17 cellular contexts compared by ENCODE assay signal in the genomic region with DNA sequence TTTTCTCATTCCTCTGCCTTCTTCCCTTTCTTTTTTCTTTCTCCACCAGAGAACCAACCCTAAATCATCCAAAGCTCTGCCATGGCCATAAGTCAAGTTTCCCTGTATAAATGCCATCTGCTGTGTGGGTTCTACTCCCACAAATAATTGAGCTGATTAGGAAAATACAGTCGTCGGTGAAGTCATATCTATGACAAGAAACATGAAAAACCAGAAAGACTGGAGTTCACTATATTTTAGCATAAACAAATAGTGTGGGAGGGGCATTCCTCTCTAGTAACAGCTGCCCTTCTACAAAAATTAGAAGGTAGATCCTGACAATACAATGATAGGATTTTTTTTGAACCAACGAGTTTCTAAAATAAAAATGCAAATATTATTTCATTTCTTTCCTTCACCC. TPM values are rescaled to one million over a fixed set of nuclear protein-coding genes. Genes with fewer than 3 reads are reported as not detected.
"Had no signal": no experiment of that assay in that cellular context is flagged by ENCODE, and none has a peak within 500 bp of the region (broad histone marks: within the 10 kb centered on the region; RNA-seq: fewer than 3 reads in every experiment).

No MANE protein-coding gene starts in this region.

- H3K36me3 Mint-ChIP-seq: natural killer cell had no signal

- H3K4me3 ChIP-seq: colonic mucosa, heart left ventricle, ovary had no signal

- H3K36me3 ChIP-seq: colonic mucosa, heart left ventricle, ovary had no signal

- H3K27ac ChIP-seq: colonic mucosa, heart left ventricle, ovary had no signal

- H3K27ac Mint-ChIP-seq: natural killer cell, progenitor cell of endocrine pancreas had no signal

- H3K4me1 Mint-ChIP-seq: natural killer cell, neural crest cell had no signal

- ATAC-seq: heart left ventricle, natural killer cell, right cardiac atrium had no signal

- H3K27me3 ChIP-seq: colonic mucosa, heart left ventricle, ovary had no signal

- H3K9me3 ChIP-seq: colonic mucosa, heart left ventricle, ovary had no signal

- H3K9me3 Mint-ChIP-seq: neural crest cell had no signal

- H3K4me1 ChIP-seq: colonic mucosa, heart left ventricle had no signal

- H3K4me3 Mint-ChIP-seq: natural killer cell, neural crest cell had no signal

- DNase-seq: colonic mucosa; dermis blood vessel endothelial cell; foreskin melanocyte; heart left ventricle; hippocampal formation; kidney glomerular epithelial cell; natural killer cell; ovary; right cardiac atrium; small intestine; stimulated activated CD4-positive, alpha-beta T cell treated with anti-CD3 and anti-CD28 coated beads, Interleukin-12 subunit alpha, Interleukin-12 subunit beta, amount 100 ng/mL, for 4 hours; stimulated activated CD4-positive, alpha-beta T cell treated with anti-CD3 and anti-CD28 coated beads, Interleukin-2, amount 100 ng/mL, for 48 hours; stimulated activated naive CD4-positive, alpha-beta T cell treated with Interleukin-2 at 50 U/mL for 16 hours had no signal

RNA-seq across cellular contexts. Expression of gene SPOCK3, which starts 48.8 kb away (rescaled TPM):
- total RNA-seq: dermis blood vessel endothelial cell, lung microvascular endothelial cell, myocyte, natural killer cell, right cardiac atrium had no signal
